Comparison of ENCODE assay signal across 8 cellular contexts in the genomic region with DNA sequence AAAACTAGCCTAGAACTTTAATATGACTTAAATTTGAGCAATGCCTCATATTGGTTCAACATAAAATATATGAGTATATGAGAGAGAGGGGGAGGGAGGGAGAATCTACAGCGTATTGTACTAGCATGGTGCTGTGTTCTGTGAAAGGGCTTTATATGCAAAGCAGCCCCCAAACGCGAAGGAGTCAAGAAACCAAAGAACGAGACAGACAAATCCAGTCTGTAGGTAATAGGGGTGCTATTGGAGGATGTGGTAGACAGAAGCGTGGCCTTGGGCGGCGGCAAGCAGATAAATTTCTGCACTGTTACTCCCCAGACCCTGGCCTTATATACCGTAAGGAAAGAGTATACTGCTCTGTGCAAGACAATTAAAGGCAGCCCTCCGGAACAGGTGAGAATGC. TPM values are rescaled to one million over a fixed set of nuclear protein-coding genes. Genes with fewer than 3 reads are reported as not detected.
DNase-seq lines count a peak whose midpoint lies in the region; ATAC-seq, FAIRE-seq and TF ChIP-seq lines count a peak whose summit lies in the region.

No MANE protein-coding gene starts in this region.

- POLR2A ChIA-PET in activated B cell treated with CpG ODN at 0.5 μM for 24 hours (lab: Charles Lee), result interaction anchor here (0.6 to 2.2 kb wide), 2 partner anchors 17 to 103 kb away, joined by 3 to 16 read pairs; partner anchors contain the start of gene EXOSC9

- H3K27ac Mint-ChIP-seq in activated B cell treated with CpG ODN at 0.5 μM for 24 hours, result peak overlapping the region; percentile 77

- no peaks in the 10 kb centered on the region for H3K9me3 Mint-ChIP-seq in activated B cell treated with CpG ODN at 0.5 μM for 24 hours

- H3K27ac ChIP-seq in iPS-20b (ENCODE audit: low read length) (no peak overlapping the region), testis (peak overlapping the region; percentile 94 to 97)

- peak overlapping the region; percentile 74; the same call in 1 of the 2 replicates for H3K9ac ChIP-seq in iPS-20b (ENCODE audit: low read depth, low read length)

- peak overlapping the region; percentile 99 for H3K4me3 ChIP-seq in iPS-20b (ENCODE audit: low read length)
- peak overlapping the region; percentile 84 to 99 for H3K4me3 ChIP-seq in testis

- peaks cover 8% of the 10 kb centered on the region for H3K36me3 Mint-ChIP-seq in activated B cell treated with CpG ODN at 0.5 μM for 24 hours (ENCODE audit: low read depth)

- ATAC-seq in GM18870 (IDR thresholded peaks at IDR 0.05; ENCODE audit: unreplicated experiment), result peak; percentile 36
- ATAC-seq in HG02884 (IDR thresholded peaks at IDR 0.05; ENCODE audit: unreplicated experiment), result peak; percentile 25
- ATAC-seq in activated B cell treated with CpG ODN at 0.5 μM for 24 hours (ENCODE audit: low read depth), result no peak
- no peak for ATAC-seq in GM21367 (IDR thresholded peaks at IDR 0.05; ENCODE audit: unreplicated experiment)

- no peak for FAIRE-seq in urothelium cell line (lab: Jason Lieb, UNC)

- intact Hi-C loops in activated B cell treated with CpG ODN at 0.5 μM for 24 hours (cut with micrococcal nuclease), result loop anchor here (1.0 to 5.0 kb wide), 5 partner anchors 14 to 455 kb away; partner anchors contain the start of genes BBS7 and BLTP1
- intact Hi-C loops in testis (cut with DNase I; ENCODE audit: low total_unique reads), result no loop called here

- H3K36me3 ChIP-seq in iPS-20b (ENCODE audit: insufficient read depth, low read depth, low read length) (peaks cover 8% of the 10 kb centered on the region; the same call in 1 of the 2 replicates), testis (ENCODE audit: low read depth, missing control alignments) (no peaks in the 10 kb centered on the region)

- H3K9me3 ChIP-seq in iPS-20b (ENCODE audit: insufficient read depth, low read depth, low read length) (peaks cover 3% of the 10 kb centered on the region; the same call in 1 of the 2 replicates), testis (no peaks in the 10 kb centered on the region)

- H3K4me3 Mint-ChIP-seq in activated B cell treated with CpG ODN at 0.5 μM for 24 hours, result peak overlapping the region; percentile 94

- peaks cover 14% of the 10 kb centered on the region; the same call in 1 of the 2 replicates for H3K4me1 ChIP-seq in iPS-20b (ENCODE audit: insufficient read depth, low read length)
- peaks cover 22% of the 10 kb centered on the region for H3K4me1 ChIP-seq in testis

- H3K4me1 Mint-ChIP-seq in activated B cell treated with CpG ODN at 0.5 μM for 24 hours, result peaks cover 27% of the 10 kb centered on the region

- CTCF ChIA-PET in activated B cell treated with CpG ODN at 0.5 μM for 24 hours (lab: Charles Lee), result no interaction called here

- TF ChIP-seq CTCF in activated B cell treated with CpG ODN at 0.5 μM for 24 hours (IDR thresholded peaks at IDR 0.05), result no peak
- TF ChIP-seq CTCF in testis (IDR thresholded peaks at IDR 0.05), result no peak

- 16 to 17% methylated on average over 9 of the region's 9 CpGs for WGBS in testis, 2 donors

- no peaks in the 10 kb centered on the region for H3K27me3 Mint-ChIP-seq in activated B cell treated with CpG ODN at 0.5 μM for 24 hours

- TF ChIP-seq POLR2A in testis (IDR thresholded peaks at IDR 0.05), result no peak

- peaks cover 11% of the 10 kb centered on the region; the same call in 1 of the 2 replicates for H3K27me3 ChIP-seq in iPS-20b (ENCODE audit: insufficient read depth, low read length)
- no peaks in the 10 kb centered on the region for H3K27me3 ChIP-seq in testis

- DNase-seq in activated B cell treated with CpG ODN at 0.5 μM for 24 hours (no peak), testis (no peak), islet precursor cell (no peak), urothelium cell line (ENCODE audit: low spot score) (no peak)

RNA-seq across cellular contexts. Expression of gene ANXA5, which starts 0.8 kb away (rescaled TPM):
- 86.8 and 89.9 TPM in 2 replicates for total RNA-seq in activated B cell treated with CpG ODN at 0.5 μM for 24 hours
- total RNA-seq in testis, result 100 to 1,000 TPM; 193 to 264 TPM
- polyA plus RNA-seq in testis (ENCODE audit: insufficient read depth, low read depth, low replicate concordance), result 250 TPM

Comparison
In these comparisons a context has a peak if more than half of its experiments do, and no peak if none do; other contexts are left out.
1. ATAC-seq: peak in GM18870 (single experiment) and HG02884 (single experiment); none in activated B cell treated with CpG ODN at 0.5 μM for 24 hours (single experiment) and GM21367 (single experiment).